ENCODE assay signal across 20 cellular contexts in the genomic region with DNA sequence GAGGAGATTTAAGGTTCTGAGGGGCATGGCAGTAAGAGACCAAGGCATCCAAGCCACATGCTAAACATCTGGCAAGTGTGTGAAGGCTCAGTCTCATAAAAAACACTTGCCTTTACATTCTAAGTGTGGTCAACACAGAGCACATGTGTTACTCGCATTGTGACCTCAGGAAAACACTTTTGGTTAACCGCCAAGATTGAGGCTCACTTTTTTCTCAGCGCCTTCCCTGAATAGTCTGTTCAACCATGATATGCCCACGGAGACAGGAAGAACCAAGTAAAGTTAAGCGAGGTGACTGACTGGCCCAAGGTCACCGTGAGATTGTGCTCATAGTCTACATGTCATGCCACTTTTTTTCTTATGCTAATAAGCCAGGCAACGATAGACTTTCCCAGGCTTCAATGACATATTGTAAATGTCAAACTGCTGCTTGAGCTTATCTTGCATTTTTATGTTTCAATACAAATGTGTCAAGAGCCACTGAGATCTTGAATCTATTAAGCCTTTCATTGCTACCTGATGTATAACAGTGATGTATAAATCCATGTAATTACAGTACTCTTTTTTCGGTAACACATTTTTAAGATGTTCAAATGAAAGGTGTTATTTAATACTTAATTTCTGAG. TPM values are rescaled to one million over a fixed set of nuclear protein-coding genes. Genes with fewer than 3 reads are reported as not detected.
DNase-seq lines count a peak whose midpoint lies in the region; ATAC-seq and TF ChIP-seq lines count a peak whose summit lies in the region.
"Had no signal": no experiment of that assay in that cellular context is flagged by ENCODE, and none has a peak within 500 bp of the region (broad histone marks: within the 10 kb centered on the region; RNA-seq: fewer than 3 reads in every experiment).

No MANE protein-coding gene starts in this region.

- no peaks in the 10 kb centered on the region for H3K9me3 Mint-ChIP-seq in activated CD4-positive, alpha-beta T cell treated with anti-CD3 and anti-CD28 coated beads for 36 hours (ENCODE audit: low read depth)
- no peaks in the 10 kb centered on the region for H3K9me3 Mint-ChIP-seq in activated CD4-positive, alpha-beta T cell treated with anti-CD3 and anti-CD28 coated beads, Interleukin-2, amount 10 ng/mL, durations not matched to agents 7 days and 5 days
- H3K9me3 Mint-ChIP-seq in activated CD4-positive, alpha-beta memory T cell treated with anti-CD3 and anti-CD28 coated beads, Interleukin-2, amount 10 ng/mL, durations not matched to agents 7 days and 5 days: no peaks in the 10 kb centered on the region
- peaks cover 4 to 12% of the 10 kb centered on the region in 2 donors for H3K9me3 Mint-ChIP-seq in natural killer cell
- H3K9me3 Mint-ChIP-seq in activated T-helper 2 cell treated with anti-CD3 and anti-CD28 coated beads, Interferon-gamma antibody, Interleukin-2, Interleukin-4, amounts not matched to agents 10 μg/mL and 5 μg/mL and 100 μg/mL, durations not matched to agents 14 hours and 24 hours and 36 hours: peaks cover 4% of the 10 kb centered on the region

- H3K4me1 Mint-ChIP-seq in activated CD4-positive, alpha-beta T cell treated with anti-CD3 and anti-CD28 coated beads for 36 hours: peaks cover 27% of the 10 kb centered on the region
- H3K4me1 Mint-ChIP-seq in activated CD4-positive, alpha-beta T cell treated with anti-CD3 and anti-CD28 coated beads, Interleukin-2, amount 10 ng/mL, durations not matched to agents 7 days and 5 days: no peaks in the 10 kb centered on the region
- H3K4me1 Mint-ChIP-seq in activated CD4-positive, alpha-beta memory T cell treated with anti-CD3 and anti-CD28 coated beads, Interleukin-2, amount 10 ng/mL, durations not matched to agents 7 days and 5 days: peaks cover 39% of the 10 kb centered on the region
- H3K4me1 Mint-ChIP-seq in natural killer cell: peaks cover 16 to 22% of the 10 kb centered on the region in 2 donors
- peaks cover 29% of the 10 kb centered on the region for H3K4me1 Mint-ChIP-seq in activated T-helper 2 cell treated with anti-CD3 and anti-CD28 coated beads, Interferon-gamma antibody, Interleukin-2, Interleukin-4, amounts not matched to agents 10 μg/mL and 5 μg/mL and 100 μg/mL, durations not matched to agents 14 hours and 24 hours and 36 hours (ENCODE audit: low read depth)

- H3K4me3 ChIP-seq in Jurkat, Clone E6-1 (ENCODE audit: low read length): no peak overlapping the region
- H3K4me3 ChIP-seq: K562 had no signal

- peaks cover 50% of the 10 kb centered on the region for H3K27me3 Mint-ChIP-seq in activated CD4-positive, alpha-beta T cell treated with anti-CD3 and anti-CD28 coated beads for 36 hours
- peaks cover 42% of the 10 kb centered on the region for H3K27me3 Mint-ChIP-seq in activated CD4-positive, alpha-beta T cell treated with anti-CD3 and anti-CD28 coated beads, Interleukin-2, amount 10 ng/mL, durations not matched to agents 7 days and 5 days
- H3K27me3 Mint-ChIP-seq in activated CD4-positive, alpha-beta memory T cell treated with anti-CD3 and anti-CD28 coated beads, Interleukin-2, amount 10 ng/mL, durations not matched to agents 7 days and 5 days: peaks cover 63% of the 10 kb centered on the region
- peaks cover 25 to 29% of the 10 kb centered on the region in 2 donors for H3K27me3 Mint-ChIP-seq in natural killer cell (ENCODE audit: low read depth in 2 of 2)
- peaks cover 42% of the 10 kb centered on the region for H3K27me3 Mint-ChIP-seq in activated T-helper 2 cell treated with anti-CD3 and anti-CD28 coated beads, Interferon-gamma antibody, Interleukin-2, Interleukin-4, amounts not matched to agents 10 μg/mL and 5 μg/mL and 100 μg/mL, durations not matched to agents 14 hours and 24 hours and 36 hours (ENCODE audit: low read depth)

- peak; percentile 23 for ATAC-seq in activated CD4-positive, alpha-beta T cell treated with anti-CD3 and anti-CD28 coated beads for 36 hours
- peak; percentile 40 to 87 (median 56) for ATAC-seq in natural killer cell
- ATAC-seq in GM18517 (IDR thresholded peaks at IDR 0.05; ENCODE audit: unreplicated experiment): no peak
- ATAC-seq: K562, Panc1 had no signal

- H3K36me3 Mint-ChIP-seq in activated CD4-positive, alpha-beta T cell treated with anti-CD3 and anti-CD28 coated beads for 36 hours (ENCODE audit: low read depth): no peaks in the 10 kb centered on the region
- no peaks in the 10 kb centered on the region for H3K36me3 Mint-ChIP-seq in activated CD4-positive, alpha-beta T cell treated with anti-CD3 and anti-CD28 coated beads, Interleukin-2, amount 10 ng/mL, durations not matched to agents 7 days and 5 days (ENCODE audit: low read depth)
- H3K36me3 Mint-ChIP-seq in activated CD4-positive, alpha-beta memory T cell treated with anti-CD3 and anti-CD28 coated beads, Interleukin-2, amount 10 ng/mL, durations not matched to agents 7 days and 5 days (ENCODE audit: low read depth): no peaks in the 10 kb centered on the region
- no peaks in the 10 kb centered on the region for H3K36me3 Mint-ChIP-seq in natural killer cell
- H3K36me3 Mint-ChIP-seq in activated T-helper 2 cell treated with anti-CD3 and anti-CD28 coated beads, Interferon-gamma antibody, Interleukin-2, Interleukin-4, amounts not matched to agents 10 μg/mL and 5 μg/mL and 100 μg/mL, durations not matched to agents 14 hours and 24 hours and 36 hours (ENCODE audit: low read depth): no peaks in the 10 kb centered on the region

- TF ChIP-seq CTCF in natural killer cell (IDR thresholded peaks at IDR 0.05): no peak

- intact Hi-C loops in activated CD4-positive, alpha-beta T cell treated with anti-CD3 and anti-CD28 coated beads for 36 hours (cut with DNase I, micrococcal nuclease): no loop called here
- intact Hi-C loops in natural killer cell (cut with micrococcal nuclease): no loop called here
- intact Hi-C loops in activated T-helper 2 cell treated with anti-CD3 and anti-CD28 coated beads, Interferon-gamma antibody, Interleukin-2, Interleukin-4, amounts not matched to agents 10 μg/mL and 5 μg/mL and 100 μg/mL, durations not matched to agents 14 hours and 24 hours and 36 hours (cut with micrococcal nuclease): no loop called here

- CTCF ChIA-PET in activated CD4-positive, alpha-beta T cell treated with anti-CD3 and anti-CD28 coated beads for 36 hours (lab: Charles Lee): interaction anchor here (0.6 kb wide), 1 partner anchor 425 kb away, joined by 4 read pairs; no protein-coding TSS in a partner anchor
- CTCF ChIA-PET in activated CD4-positive, alpha-beta T cell treated with anti-CD3 and anti-CD28 coated beads, Interleukin-2, amount 10 ng/mL, durations not matched to agents 7 days and 5 days (lab: Charles Lee): no interaction called here
- CTCF ChIA-PET in activated CD4-positive, alpha-beta memory T cell treated with anti-CD3 and anti-CD28 coated beads, Interleukin-2, amount 10 ng/mL, durations not matched to agents 7 days and 5 days (lab: Charles Lee): no interaction called here

- POLR2A ChIA-PET in activated CD4-positive, alpha-beta T cell treated with anti-CD3 and anti-CD28 coated beads for 36 hours (lab: Charles Lee): no interaction called here
- POLR2A ChIA-PET in activated CD4-positive, alpha-beta T cell treated with anti-CD3 and anti-CD28 coated beads, Interleukin-2, amount 10 ng/mL, durations not matched to agents 7 days and 5 days (lab: Charles Lee): no interaction called here
- POLR2A ChIA-PET in activated CD4-positive, alpha-beta memory T cell treated with anti-CD3 and anti-CD28 coated beads, Interleukin-2, amount 10 ng/mL, durations not matched to agents 7 days and 5 days (lab: Charles Lee): no interaction called here

- DNase-seq in activated CD4-positive, alpha-beta T cell treated with anti-CD3 and anti-CD28 coated beads for 36 hours: no peak
- no peak for DNase-seq in activated CD4-positive, alpha-beta T cell treated with anti-CD3 and anti-CD28 coated beads, Interleukin-2, amount 10 ng/mL, durations not matched to agents 7 days and 5 days
- peak; percentile 51 for DNase-seq in Jurkat, Clone E6-1 (ENCODE audit: low read depth, low spot score)
- DNase-seq in activated CD4-positive, alpha-beta memory T cell treated with anti-CD3 and anti-CD28 coated beads, Interleukin-2, amount 10 ng/mL, durations not matched to agents 7 days and 5 days: peak; percentile 36
- no peak for DNase-seq in natural killer cell
- DNase-seq in activated T-helper 2 cell treated with anti-CD3 and anti-CD28 coated beads, Interferon-gamma antibody, Interleukin-2, Interleukin-4, amounts not matched to agents 10 μg/mL and 5 μg/mL and 100 μg/mL, durations not matched to agents 14 hours and 24 hours and 36 hours (ENCODE audit: low spot score): no peak
- DNase-seq in NCI-H1048 (lab: John Stamatoyannopoulos, UW): no peak
- DNase-seq: C1 segment of cervical spinal cord, DMS153, EL, HCEC 1CT, NCI-H1694, NCI-H2107, NCI-H226, NCI-H526 treated with DMSO at 0.1 percent for 48 hours, SHP77 treated with DMSO at 0.1 percent for 48 hours had no signal

- no peak overlapping the region for H3K4me3 Mint-ChIP-seq in activated CD4-positive, alpha-beta T cell treated with anti-CD3 and anti-CD28 coated beads for 36 hours
- no peak overlapping the region for H3K4me3 Mint-ChIP-seq in activated CD4-positive, alpha-beta T cell treated with anti-CD3 and anti-CD28 coated beads, Interleukin-2, amount 10 ng/mL, durations not matched to agents 7 days and 5 days
- H3K4me3 Mint-ChIP-seq in activated CD4-positive, alpha-beta memory T cell treated with anti-CD3 and anti-CD28 coated beads, Interleukin-2, amount 10 ng/mL, durations not matched to agents 7 days and 5 days: no peak overlapping the region
- no peak overlapping the region for H3K4me3 Mint-ChIP-seq in natural killer cell
- H3K4me3 Mint-ChIP-seq in activated T-helper 2 cell treated with anti-CD3 and anti-CD28 coated beads, Interferon-gamma antibody, Interleukin-2, Interleukin-4, amounts not matched to agents 10 μg/mL and 5 μg/mL and 100 μg/mL, durations not matched to agents 14 hours and 24 hours and 36 hours (ENCODE audit: low read depth): no peak overlapping the region

- no peak overlapping the region for H3K27ac Mint-ChIP-seq in activated CD4-positive, alpha-beta T cell treated with anti-CD3 and anti-CD28 coated beads for 36 hours
- H3K27ac Mint-ChIP-seq in activated CD4-positive, alpha-beta T cell treated with anti-CD3 and anti-CD28 coated beads, Interleukin-2, amount 10 ng/mL, durations not matched to agents 7 days and 5 days: no peak overlapping the region
- H3K27ac Mint-ChIP-seq in activated CD4-positive, alpha-beta memory T cell treated with anti-CD3 and anti-CD28 coated beads, Interleukin-2, amount 10 ng/mL, durations not matched to agents 7 days and 5 days: no peak overlapping the region
- H3K27ac Mint-ChIP-seq in natural killer cell: peak overlapping the region in 1 of 2 donors; percentile 24
- H3K27ac Mint-ChIP-seq in activated T-helper 2 cell treated with anti-CD3 and anti-CD28 coated beads, Interferon-gamma antibody, Interleukin-2, Interleukin-4, amounts not matched to agents 10 μg/mL and 5 μg/mL and 100 μg/mL, durations not matched to agents 14 hours and 24 hours and 36 hours: no peak overlapping the region

RNA-seq across cellular contexts. Expression of gene IL9, which starts 21.1 kb away (rescaled TPM):
- 10 to 100 TPM; 47.9 to 48.1 TPM for total RNA-seq in activated CD4-positive, alpha-beta T cell treated with anti-CD3 and anti-CD28 coated beads for 36 hours
- not detected for total RNA-seq in activated CD4-positive, alpha-beta T cell treated with anti-CD3 and anti-CD28 coated beads, Interleukin-2, amount 10 ng/mL, durations not matched to agents 7 days and 5 days
- not detected for polyA plus RNA-seq in Jurkat, Clone E6-1 (2012; ENCODE audit: insufficient read depth, insufficient read length)
- total RNA-seq in activated CD4-positive, alpha-beta memory T cell treated with anti-CD3 and anti-CD28 coated beads, Interleukin-2, amount 10 ng/mL, durations not matched to agents 7 days and 5 days: not detected
- total RNA-seq in natural killer cell: not detected
- total RNA-seq in activated T-helper 2 cell treated with anti-CD3 and anti-CD28 coated beads, Interferon-gamma antibody, Interleukin-2, Interleukin-4, amounts not matched to agents 10 μg/mL and 5 μg/mL and 100 μg/mL, durations not matched to agents 14 hours and 24 hours and 36 hours: 94.0 and 104 TPM in 2 replicates
- total RNA-seq: A172, K562 had no signal
- polyA plus RNA-seq: K562 had no signal

RNA-seq across cellular contexts. Expression of gene LECT2, which starts 38.0 kb away (rescaled TPM):
- total RNA-seq in activated CD4-positive, alpha-beta T cell treated with anti-CD3 and anti-CD28 coated beads for 36 hours: not detected
- total RNA-seq in activated CD4-positive, alpha-beta T cell treated with anti-CD3 and anti-CD28 coated beads, Interleukin-2, amount 10 ng/mL, durations not matched to agents 7 days and 5 days: not detected
- polyA plus RNA-seq in Jurkat, Clone E6-1 (2012; ENCODE audit: insufficient read depth, insufficient read length): not detected
- not detected for total RNA-seq in activated CD4-positive, alpha-beta memory T cell treated with anti-CD3 and anti-CD28 coated beads, Interleukin-2, amount 10 ng/mL, durations not matched to agents 7 days and 5 days
- not detected for total RNA-seq in natural killer cell
- total RNA-seq in activated T-helper 2 cell treated with anti-CD3 and anti-CD28 coated beads, Interferon-gamma antibody, Interleukin-2, Interleukin-4, amounts not matched to agents 10 μg/mL and 5 μg/mL and 100 μg/mL, durations not matched to agents 14 hours and 24 hours and 36 hours: not detected in 2 replicates
- total RNA-seq: A172, K562 had no signal
- polyA plus RNA-seq: K562 had no signal

Comparison
In these comparisons a context has a peak if more than half of its experiments do, and no peak if none do; other contexts are left out.
1. RNA of gene IL9, which starts 21.1 kb away (total RNA-seq): 94.0 to 104 TPM in activated T-helper 2 cell treated with anti-CD3 and anti-CD28 coated beads, Interferon-gamma antibody, Interleukin-2, Interleukin-4, amounts not matched to agents 10 μg/mL and 5 μg/mL and 100 μg/mL, durations not matched to agents 14 hours and 24 hours and 36 hours and 47.9 to 48.1 TPM in activated CD4-positive, alpha-beta T cell treated with anti-CD3 and anti-CD28 coated beads for 36 hours; not detected in activated CD4-positive, alpha-beta memory T cell treated with anti-CD3 and anti-CD28 coated beads, Interleukin-2, amount 10 ng/mL, durations not matched to agents 7 days and 5 days, not detected in activated CD4-positive, alpha-beta T cell treated with anti-CD3 and anti-CD28 coated beads, Interleukin-2, amount 10 ng/mL, durations not matched to agents 7 days and 5 days and not detected in natural killer cell; every median in the first group is over 10 times any median in the second.
2. DNase-seq: peak in Jurkat, Clone E6-1 (single experiment) and activated CD4-positive, alpha-beta memory T cell treated with anti-CD3 and anti-CD28 coated beads, Interleukin-2, amount 10 ng/mL, durations not matched to agents 7 days and 5 days (single experiment); none in activated CD4-positive, alpha-beta T cell treated with anti-CD3 and anti-CD28 coated beads for 36 hours (single experiment), activated CD4-positive, alpha-beta T cell treated with anti-CD3 and anti-CD28 coated beads, Interleukin-2, amount 10 ng/mL, durations not matched to agents 7 days and 5 days (single experiment), natural killer cell (single experiment), activated T-helper 2 cell treated with anti-CD3 and anti-CD28 coated beads, Interferon-gamma antibody, Interleukin-2, Interleukin-4, amounts not matched to agents 10 μg/mL and 5 μg/mL and 100 μg/mL, durations not matched to agents 14 hours and 24 hours and 36 hours (single experiment) and NCI-H1048 (single experiment).